ENCODE assay signal across 16 cellular contexts in genomic region chr12:87266305-87266704, GRCh38.
DNase-seq lines count a peak whose midpoint lies in the region; ATAC-seq, FAIRE-seq and TF ChIP-seq lines count a peak whose summit lies in the region.
"Had no signal": no experiment of that assay in that cellular context is flagged by ENCODE, and none has a peak within 500 bp of the region (broad histone marks: within the 10 kb centered on the region; RNA-seq: fewer than 3 reads in every experiment).

No MANE protein-coding gene starts in this region.

- H2BK5ac ChIP-seq in H1 (ENCODE audit: low read depth, low read length), result no peak overlapping the region

- H2BK15ac ChIP-seq in H1 (ENCODE audit: low read length), result no peak overlapping the region

- FAIRE-seq in H1 (lab: Jason Lieb, UNC), result no peak

- H3K9me2 ChIP-seq in GM23338 (ENCODE audit: insufficient read depth) (0 out of 2 replicates have a peak, but pooled peaks cover 3% of the 10 kb centered on the region), Loucy (replicated peaks; ENCODE audit: low read depth, low read length) (no peaks in the 10 kb centered on the region)

- H3K18ac ChIP-seq in H1 (ENCODE audit: extremely low read depth, low read length), result no peak overlapping the region

- H3F3A ChIP-seq in GM23338 (replicated peaks; ENCODE audit: low read depth) (no peaks in the 10 kb centered on the region), Loucy (ENCODE audit: low read depth) (no peaks in the 10 kb centered on the region)

- no peak overlapping the region for H3K14ac ChIP-seq in H1 (ENCODE audit: insufficient read length)

- H3K23ac ChIP-seq in H1 (ENCODE audit: insufficient read length), result no peak overlapping the region

- H3K36me3 Mint-ChIP-seq in GM23338 (ENCODE audit: low read depth), result no peaks in the 10 kb centered on the region
- no peaks in the 10 kb centered on the region for H3K36me3 Mint-ChIP-seq in activated CD4-positive, alpha-beta memory T cell treated with anti-CD3 and anti-CD28 coated beads, Interleukin-2, amount 10 ng/mL, durations not matched to agents 7 days and 5 days (ENCODE audit: low read depth)

- H2AK5ac ChIP-seq in H1 (ENCODE audit: low read depth, low read length), result no peak overlapping the region

- H2BK20ac ChIP-seq in H1 (ENCODE audit: low read length), result no peak overlapping the region

- DNase-seq in GM23338 (ENCODE audit: low spot score) (peak; percentile 40), H1 (ENCODE audit: low read depth in 1 of 2, low spot score in 2 of 2) (no peak), osteoblast (ENCODE audit: insufficient read length, low spot score, missing footprints) (no peak), NCI-H2107 treated with DMSO at 0.1 percent for 48 hours (lab: John Stamatoyannopoulos, UW; ENCODE audit: unreplicated experiment) (no peak), mucosa of gallbladder (ENCODE audit: low spot score) (no peak)
- DNase-seq in activated CD4-positive, alpha-beta memory T cell treated with anti-CD3 and anti-CD28 coated beads, Interleukin-2, amount 10 ng/mL, durations not matched to agents 7 days and 5 days, result no peak
- DNase-seq: activated CD4-positive, CD25-positive, alpha-beta regulatory T cell; activated T-cell treated with anti-CD3 and anti-CD28 coated beads, Interleukin-2, amount 50 U/mL, for 1 hour; Calu3; dorsolateral prefrontal cortex; gastrocnemius medialis; HCEC 1CT; left lung; spleen; thyroid gland had no signal

- WGBS in H1 (ENCODE audit: extremely low coverage in 1 of 2, insufficient coverage in 1 of 2, insufficient read length in 1 of 2, insufficient replicate concordance in 2 of 2, low coverage in 1 of 2, low lambda C conversion rate in 2 of 2, missing lambda C conversion rate in 1 of 2), 2 experiments, result 76% methylated on average over 2 of the region's 2 CpGs; no CpG with 5 or more reads in 1 of the 2 experiments

- H3K27ac ChIP-seq in GM23338 (ENCODE audit: low read depth), result no peak overlapping the region
- no peak overlapping the region for H3K27ac ChIP-seq in H1 (ENCODE audit: low read depth, low read length)
- no peak overlapping the region for H3K27ac ChIP-seq in osteoblast (ENCODE audit: low read depth, low read length)
- H3K27ac ChIP-seq: dorsolateral prefrontal cortex, gastrocnemius medialis, left lung, spleen, thyroid gland had no signal

- no peaks in the 10 kb centered on the region; the same call in 1 of the 2 replicates for H3K23me2 ChIP-seq in H1 (ENCODE audit: low read depth, low read length)

- ATAC-seq in GM23338, result no peak
- ATAC-seq: gastrocnemius medialis, left lung had no signal

- H3K27me3 ChIP-seq in GM23338 (ENCODE audit: insufficient read depth), result no peaks in the 10 kb centered on the region
- H3K27me3 ChIP-seq in Loucy (ENCODE audit: insufficient read depth, low read length, poor library complexity, severe bottlenecking), result no peaks in the 10 kb centered on the region
- H3K27me3 ChIP-seq in H1 (replicated peaks in 1 of 4; ENCODE audit: control insufficient read depth in 3 of 4, extremely low read depth in 1 of 4, insufficient read depth in 3 of 4, low read length in 3 of 4), result no peaks in the 10 kb centered on the region
- H3K27me3 ChIP-seq in osteoblast (ENCODE audit: insufficient read depth, low read length), result no peaks in the 10 kb centered on the region
- H3K27me3 ChIP-seq: dorsolateral prefrontal cortex, gastrocnemius medialis, left lung, spleen, thyroid gland had no signal

- H3K4me1 Mint-ChIP-seq in GM23338, result no peaks in the 10 kb centered on the region
- no peaks in the 10 kb centered on the region for H3K4me1 Mint-ChIP-seq in activated CD4-positive, alpha-beta memory T cell treated with anti-CD3 and anti-CD28 coated beads, Interleukin-2, amount 10 ng/mL, durations not matched to agents 7 days and 5 days

- no peak overlapping the region for H2BK12ac ChIP-seq in H1 (ENCODE audit: low read depth, low read length)

- CTCF ChIA-PET in H1 (lab: Charles Lee; ENCODE audit: partially characterized antibody), result interaction anchor here (0.6 to 1.9 kb wide), 7 partner anchors 8 to 580 kb away, joined by 3 to 8 read pairs (median 3); no protein-coding TSS in a partner anchor
- CTCF ChIA-PET in activated CD4-positive, alpha-beta memory T cell treated with anti-CD3 and anti-CD28 coated beads, Interleukin-2, amount 10 ng/mL, durations not matched to agents 7 days and 5 days (lab: Charles Lee), result no interaction called here

- no peaks in the 10 kb centered on the region for H3K9me3 Mint-ChIP-seq in GM23338
- H3K9me3 Mint-ChIP-seq in activated CD4-positive, alpha-beta memory T cell treated with anti-CD3 and anti-CD28 coated beads, Interleukin-2, amount 10 ng/mL, durations not matched to agents 7 days and 5 days, result peaks cover 2% of the 10 kb centered on the region

- H3K4me2 ChIP-seq in GM23338 (no peak overlapping the region), Loucy (ENCODE audit: low read depth, low read length, poor library complexity, severe bottlenecking) (no peak overlapping the region), H1 (ENCODE audit: insufficient read depth in 1 of 2, low read depth in 2 of 2, low read length in 2 of 2) (no peak overlapping the region), osteoblast (ENCODE audit: insufficient read depth, low read length) (no peak overlapping the region)

- no peak overlapping the region for H4K91ac ChIP-seq in H1 (replicated peaks; ENCODE audit: insufficient read length, low read length)

- H4K5ac ChIP-seq in H1 (ENCODE audit: insufficient read length, low read depth, low read length), result no peak overlapping the region

- TF ChIP-seq CTCF in GM23338 (conservative IDR thresholded peaks at IDR 0.05; ENCODE audit: low read depth in 2 of 2), result peak; percentile 42 to 49
- TF ChIP-seq CTCF in Loucy (conservative IDR thresholded peaks at IDR 0.05; ENCODE audit: low read length), result 0 out of 2 replicates have a peak, but pooled peaks have one; percentile 22
- peak in 2 of 3 experiments; percentile 9 to 33; a peak in 2 of 4 replicates for TF ChIP-seq CTCF in H1 (IDR thresholded peaks at IDR 0.05; ENCODE audit: control extremely low read depth in 1 of 3, insufficient read depth in 1 of 3, low read depth in 1 of 3, low read length in 3 of 3)
- TF ChIP-seq CTCF in osteoblast (IDR thresholded peaks at IDR 0.05; ENCODE audit: extremely low read depth, low read depth, low read length), result peak; percentile 10

- H3K4me3 ChIP-seq in GM23338 (no peak overlapping the region), Loucy (ENCODE audit: low read length, poor library complexity, severe bottlenecking) (no peak overlapping the region), H1 (ENCODE audit: extremely low read depth in 1 of 4, insufficient read depth in 2 of 4, low read depth in 3 of 4, low read length in 4 of 4) (no peak overlapping the region), osteoblast (ENCODE audit: insufficient read depth, low read length) (no peak overlapping the region)
- H3K4me3 ChIP-seq: dorsolateral prefrontal cortex, gastrocnemius medialis, left lung, spleen, thyroid gland had no signal

- H3K56ac ChIP-seq in H1 (replicated peaks; ENCODE audit: insufficient read length, low read depth, low read length), result no peak overlapping the region

- no peak overlapping the region for H4K8ac ChIP-seq in H1 (ENCODE audit: extremely low read depth, insufficient read depth, low read length)

- TF ChIP-seq RAD21 in H1 (IDR thresholded peaks at IDR 0.05 in 1 of 2, conservative IDR thresholded peaks at IDR 0.05 in 1 of 2; ENCODE audit: low read depth in 2 of 2, low read length in 2 of 2), result peak; percentile 31 to 34; a peak in 3 of 4 replicates

- H2BK120ac ChIP-seq in H1 (replicated peaks; ENCODE audit: low read depth, low read length), result no peak overlapping the region

- H3K9ac ChIP-seq in Loucy (ENCODE audit: low read depth, low read length, poor library complexity, severe bottlenecking) (no peak overlapping the region), H1 (replicated peaks in 1 of 4; ENCODE audit: extremely low read depth in 1 of 4, low read depth in 3 of 4, low read length in 3 of 4) (no peak overlapping the region)

- TF ChIP-seq EP300 in H1 (IDR thresholded peaks at IDR 0.05; ENCODE audit: borderline replicate concordance in 1 of 2, low read depth in 2 of 2, low read length in 2 of 2), result no peak

- no peaks in the 10 kb centered on the region for H3K4me1 ChIP-seq in GM23338 (ENCODE audit: insufficient read depth)
- H3K4me1 ChIP-seq in Loucy (ENCODE audit: insufficient read depth, low read length, poor library complexity, severe bottlenecking), result no peaks in the 10 kb centered on the region
- H3K4me1 ChIP-seq in H1 (replicated peaks in 1 of 4; ENCODE audit: control insufficient read depth in 3 of 4, insufficient read depth in 4 of 4, low read length in 3 of 4), result no peaks in the 10 kb centered on the region
- peaks cover 5% of the 10 kb centered on the region for H3K4me1 ChIP-seq in osteoblast (ENCODE audit: insufficient read depth, low read length)
- H3K4me1 ChIP-seq: gastrocnemius medialis, left lung, spleen, thyroid gland had no signal

- H3K36me3 ChIP-seq in GM23338 (ENCODE audit: insufficient read depth) (no peaks in the 10 kb centered on the region), Loucy (ENCODE audit: insufficient read depth, low read length) (no peaks in the 10 kb centered on the region), H1 (ENCODE audit: control insufficient read depth in 2 of 4, insufficient read depth in 4 of 4, low read length in 3 of 4) (no peaks in the 10 kb centered on the region), osteoblast (ENCODE audit: insufficient read depth, low read length) (no peaks in the 10 kb centered on the region)
- H3K36me3 ChIP-seq: gastrocnemius medialis, left lung, spleen, thyroid gland had no signal

- POLR2A ChIA-PET in H1 (lab: Charles Lee; ENCODE audit: partially characterized antibody), result interaction anchor here (1.1 kb wide), 1 partner anchor 17 kb away, joined by 3 read pairs; no protein-coding TSS in a partner anchor
- POLR2A ChIA-PET in activated CD4-positive, alpha-beta memory T cell treated with anti-CD3 and anti-CD28 coated beads, Interleukin-2, amount 10 ng/mL, durations not matched to agents 7 days and 5 days (lab: Charles Lee), result no interaction called here

- H3K79me1 ChIP-seq in H1 (ENCODE audit: low read depth, low read length), result no peaks in the 10 kb centered on the region

- H4K20me1 ChIP-seq in GM23338 (replicated peaks; ENCODE audit: insufficient read depth), result no peaks in the 10 kb centered on the region
- no peaks in the 10 kb centered on the region for H4K20me1 ChIP-seq in Loucy (ENCODE audit: insufficient read depth, low read length, poor library complexity, severe bottlenecking)
- no peaks in the 10 kb centered on the region for H4K20me1 ChIP-seq in H1 (replicated peaks in 1 of 2; ENCODE audit: control insufficient read depth in 1 of 2, insufficient read depth in 2 of 2, low read length in 2 of 2)
- H4K20me1 ChIP-seq in osteoblast (ENCODE audit: insufficient read depth, low read length), result no peaks in the 10 kb centered on the region

- H2AFZ ChIP-seq in GM23338 (no peak overlapping the region), Loucy (ENCODE audit: low read length) (no peak overlapping the region), H1 (ENCODE audit: low read length) (no peak overlapping the region), osteoblast (ENCODE audit: low read length) (no peak overlapping the region)

- no peaks in the 10 kb centered on the region for H3K9me3 ChIP-seq in Loucy (ENCODE audit: insufficient read depth, low read depth, low read length)
- H3K9me3 ChIP-seq in H1 (ENCODE audit: insufficient read depth in 2 of 2, low read depth in 1 of 2, low read length in 1 of 2), result no peaks in the 10 kb centered on the region
- no peaks in the 10 kb centered on the region for H3K9me3 ChIP-seq in osteoblast (ENCODE audit: low read depth, low read length)
- H3K9me3 ChIP-seq: gastrocnemius medialis, left lung, spleen, thyroid gland had no signal

- H3K27me3 Mint-ChIP-seq in GM23338 (ENCODE audit: insufficient read depth, low read depth, poor library complexity), result no peaks in the 10 kb centered on the region
- H3K27me3 Mint-ChIP-seq in activated CD4-positive, alpha-beta memory T cell treated with anti-CD3 and anti-CD28 coated beads, Interleukin-2, amount 10 ng/mL, durations not matched to agents 7 days and 5 days, result no peaks in the 10 kb centered on the region

- no peak for TF ChIP-seq POLR2A in H1 (IDR thresholded peaks at IDR 0.05; ENCODE audit: control extremely low read depth in 1 of 2, low read depth in 2 of 2, low read length in 2 of 2)

- H3K27ac Mint-ChIP-seq in GM23338, result no peak overlapping the region
- no peak overlapping the region for H3K27ac Mint-ChIP-seq in activated CD4-positive, alpha-beta memory T cell treated with anti-CD3 and anti-CD28 coated beads, Interleukin-2, amount 10 ng/mL, durations not matched to agents 7 days and 5 days

- H3K79me2 ChIP-seq in GM23338 (replicated peaks; ENCODE audit: insufficient read depth) (no peaks in the 10 kb centered on the region), Loucy (ENCODE audit: insufficient read depth, low read length) (no peaks in the 10 kb centered on the region), H1 (ENCODE audit: control insufficient read depth in 1 of 2, insufficient read depth in 2 of 2, low read length in 2 of 2) (no peaks in the 10 kb centered on the region), osteoblast (ENCODE audit: insufficient read depth, low read length) (no peaks in the 10 kb centered on the region)

- H3K4me3 Mint-ChIP-seq in GM23338, result no peak overlapping the region
- H3K4me3 Mint-ChIP-seq in activated CD4-positive, alpha-beta memory T cell treated with anti-CD3 and anti-CD28 coated beads, Interleukin-2, amount 10 ng/mL, durations not matched to agents 7 days and 5 days, result no peak overlapping the region

- H3K4ac ChIP-seq in H1 (replicated peaks; ENCODE audit: insufficient read length, low read depth, low read length), result no peak overlapping the region
